In genomic region chr1:149916927-149917310, GRCh38 we compare ENCODE assay signal across 8 cellular contexts. TPM values are rescaled to one million over a fixed set of nuclear protein-coding genes. Genes with fewer than 3 reads are reported as not detected.
DNase-seq lines count a peak whose midpoint lies in the region; ATAC-seq, FAIRE-seq and TF ChIP-seq lines count a peak whose summit lies in the region.

No MANE protein-coding gene starts in this region.

- ATAC-seq in activated naive CD4-positive, alpha-beta T cell treated with anti-CD3 and anti-CD28 coated beads, Interleukin-2, amount 50 U/mL, for 72 hours = no peak
- no peak for ATAC-seq in memory B cell (ENCODE audit: low read depth)
- ATAC-seq in HG03439 (IDR thresholded peaks at IDR 0.05; ENCODE audit: unreplicated experiment) = no peak

- peaks cover 4% of the 10 kb centered on the region for H3K79me2 ChIP-seq in astrocyte (ENCODE audit: insufficient read depth, low read length)

- CTCF ChIA-PET in activated naive CD4-positive, alpha-beta T cell treated with anti-CD3 and anti-CD28 coated beads for 36 hours (lab: Charles Lee) = no interaction called here

- WGBS in tibial nerve, 2 donors = 13 to 15% methylated on average over 11 of the region's 11 CpGs

- H3K4me3 Mint-ChIP-seq in activated naive CD4-positive, alpha-beta T cell treated with anti-CD3 and anti-CD28 coated beads for 36 hours = peak overlapping the region; percentile 86
- H3K4me3 Mint-ChIP-seq in astrocyte (ENCODE audit: unreplicated experiment) = peak overlapping the region; percentile 86
- peak overlapping the region; percentile 59 for H3K4me3 Mint-ChIP-seq in memory B cell

- H3K4me1 Mint-ChIP-seq in activated naive CD4-positive, alpha-beta T cell treated with anti-CD3 and anti-CD28 coated beads for 36 hours (ENCODE audit: low read depth) = peaks cover 34% of the 10 kb centered on the region
- peaks cover 5% of the 10 kb centered on the region for H3K4me1 Mint-ChIP-seq in astrocyte (ENCODE audit: low read depth, unreplicated experiment)
- peaks cover 23% of the 10 kb centered on the region for H3K4me1 Mint-ChIP-seq in memory B cell

- H3K4me1 ChIP-seq in astrocyte (ENCODE audit: insufficient read depth, low read length) (peaks cover 8% of the 10 kb centered on the region), tibial nerve (peaks cover 0 to 9% (median 4%) of the 10 kb centered on the region in 4 donors)

- H3K9me3 Mint-ChIP-seq in activated naive CD4-positive, alpha-beta T cell treated with anti-CD3 and anti-CD28 coated beads for 36 hours = no peaks in the 10 kb centered on the region
- no peaks in the 10 kb centered on the region for H3K9me3 Mint-ChIP-seq in activated naive CD4-positive, alpha-beta T cell treated with anti-CD3 and anti-CD28 coated beads, Interleukin-2, amount 50 U/mL, for 72 hours
- H3K9me3 Mint-ChIP-seq in astrocyte (ENCODE audit: unreplicated experiment) = no peaks in the 10 kb centered on the region
- H3K9me3 Mint-ChIP-seq in memory B cell = no peaks in the 10 kb centered on the region

- H3K27ac Mint-ChIP-seq in activated naive CD4-positive, alpha-beta T cell treated with anti-CD3 and anti-CD28 coated beads for 36 hours = no peak overlapping the region
- H3K27ac Mint-ChIP-seq in activated naive CD4-positive, alpha-beta T cell treated with anti-CD3 and anti-CD28 coated beads, Interleukin-2, amount 50 U/mL, for 72 hours = peak overlapping the region in 1 of 2 donors; percentile 63
- no peak overlapping the region for H3K27ac Mint-ChIP-seq in astrocyte (ENCODE audit: unreplicated experiment)
- H3K27ac Mint-ChIP-seq in memory B cell = no peak overlapping the region

- intact Hi-C loops in activated naive CD4-positive, alpha-beta T cell treated with anti-CD3 and anti-CD28 coated beads for 36 hours (cut with micrococcal nuclease) = loop anchor here (1.0 kb wide), 1 partner anchor 10 kb away; the partner anchor contains the start of gene SF3B4

- H3K4me3 ChIP-seq in astrocyte (ENCODE audit: insufficient read depth, low read depth, low read length) = peak overlapping the region; percentile 72
- peak overlapping the region; percentile 21 to 50 (median 43) for H3K4me3 ChIP-seq in tibial nerve

- H3K4me2 ChIP-seq in astrocyte (ENCODE audit: low read length) = peak overlapping the region; percentile 95

- H3K9me3 ChIP-seq in astrocyte (ENCODE audit: insufficient read depth, low read depth, low read length) (no peaks in the 10 kb centered on the region), tibial nerve (no peaks in the 10 kb centered on the region)

- no peak for TF ChIP-seq EP300 in tibial nerve (IDR thresholded peaks at IDR 0.05)

- H4K20me1 ChIP-seq in astrocyte (ENCODE audit: insufficient read depth, low read length) = no peaks in the 10 kb centered on the region

- TF ChIP-seq POLR2A in tibial nerve (IDR thresholded peaks at IDR 0.05) = no peak

- no peak for DNase-seq in activated naive CD4-positive, alpha-beta T cell treated with anti-CD3 and anti-CD28 coated beads for 36 hours
- DNase-seq in activated naive CD4-positive, alpha-beta T cell treated with anti-CD3 and anti-CD28 coated beads, Interleukin-2, amount 50 U/mL, for 72 hours (ENCODE audit: low spot score in 2 of 2) = no peak
- DNase-seq in astrocyte (ENCODE audit: low read depth) = no peak
- DNase-seq in memory B cell (ENCODE audit: low spot score in 2 of 2) = no peak
- DNase-seq in tibial nerve (ENCODE audit: low spot score in 2 of 2) = no peak
- no peak for DNase-seq in iPS-NIHi11 (ENCODE audit: low spot score)
- DNase-seq in NCI-H1694 (lab: John Stamatoyannopoulos, UW) = no peak

- H3K36me3 ChIP-seq in astrocyte (ENCODE audit: insufficient read depth, low read length) (peaks cover 4% of the 10 kb centered on the region), tibial nerve (peaks cover 0 to 13% (median 0%) of the 10 kb centered on the region in 3 donors)

- TF ChIP-seq CTCF in astrocyte (IDR thresholded peaks at IDR 0.05; ENCODE audit: insufficient read depth, low read depth, low read length) (no peak), tibial nerve (IDR thresholded peaks at IDR 0.05) (no peak)

- H3K27me3 Mint-ChIP-seq in activated naive CD4-positive, alpha-beta T cell treated with anti-CD3 and anti-CD28 coated beads for 36 hours (ENCODE audit: low read depth) = no peaks in the 10 kb centered on the region
- peaks cover 2% of the 10 kb centered on the region for H3K27me3 Mint-ChIP-seq in astrocyte (ENCODE audit: low read depth, unreplicated experiment)
- H3K27me3 Mint-ChIP-seq in memory B cell = peaks cover 17% of the 10 kb centered on the region

- H3K27me3 ChIP-seq in astrocyte (ENCODE audit: insufficient read depth, low read length) = no peaks in the 10 kb centered on the region
- H3K27me3 ChIP-seq in tibial nerve = peaks cover 0 to 20% of the 10 kb centered on the region in 2 donors

- H3K27ac ChIP-seq in astrocyte (ENCODE audit: low read depth, low read length) = no peak overlapping the region
- H3K27ac ChIP-seq in tibial nerve = no peak overlapping the region

- H3K9ac ChIP-seq in astrocyte (ENCODE audit: low read length) = peak overlapping the region; percentile 85

- peaks cover 4% of the 10 kb centered on the region for H3K36me3 Mint-ChIP-seq in activated naive CD4-positive, alpha-beta T cell treated with anti-CD3 and anti-CD28 coated beads for 36 hours (ENCODE audit: low read depth)
- no peaks in the 10 kb centered on the region for H3K36me3 Mint-ChIP-seq in activated naive CD4-positive, alpha-beta T cell treated with anti-CD3 and anti-CD28 coated beads, Interleukin-2, amount 50 U/mL, for 72 hours
- peaks cover 9% of the 10 kb centered on the region for H3K36me3 Mint-ChIP-seq in astrocyte (ENCODE audit: low read depth, unreplicated experiment)
- H3K36me3 Mint-ChIP-seq in memory B cell = peaks cover 4% of the 10 kb centered on the region

- H2AFZ ChIP-seq in astrocyte (ENCODE audit: low read depth, low read length) = no peak overlapping the region

- FAIRE-seq in astrocyte (lab: Jason Lieb, UNC) = no peak

RNA-seq across cellular contexts. Expression of gene SV2A, which starts 0.7 kb away (rescaled TPM):
- total RNA-seq in activated naive CD4-positive, alpha-beta T cell treated with anti-CD3 and anti-CD28 coated beads for 36 hours = 1 to 10 TPM; 8.2 to 8.6 TPM
- 10 to 100 TPM; 10.9 to 14.6 TPM for total RNA-seq in activated naive CD4-positive, alpha-beta T cell treated with anti-CD3 and anti-CD28 coated beads, Interleukin-2, amount 50 U/mL, for 72 hours
- total RNA-seq in astrocyte (6.4 and 6.8 TPM in 2 replicates), tibial nerve (1 to 10 TPM in 2 of 4 donors, under 1 TPM in 2; 0.66 to 2.7 (median 1.8) TPM)

RNA-seq across cellular contexts. Expression of gene SF3B4, which starts 10.7 kb away (rescaled TPM):
- total RNA-seq in activated naive CD4-positive, alpha-beta T cell treated with anti-CD3 and anti-CD28 coated beads for 36 hours = 10 to 100 TPM; 47.3 to 48.5 TPM
- 10 to 100 TPM; 47.6 to 65.3 TPM for total RNA-seq in activated naive CD4-positive, alpha-beta T cell treated with anti-CD3 and anti-CD28 coated beads, Interleukin-2, amount 50 U/mL, for 72 hours
- 73.2 and 74.0 TPM in 2 replicates for total RNA-seq in astrocyte
- total RNA-seq in tibial nerve = 10 to 100 TPM in 2 of 4 donors, 1 to 10 TPM in 2; 6.3 to 14.3 (median 9.7) TPM

RNA-seq across cellular contexts. Expression of gene BOLA1, which starts 17.6 kb away (rescaled TPM):
- total RNA-seq in activated naive CD4-positive, alpha-beta T cell treated with anti-CD3 and anti-CD28 coated beads for 36 hours = 10 to 100 TPM; 24.7 to 28.7 TPM
- total RNA-seq in activated naive CD4-positive, alpha-beta T cell treated with anti-CD3 and anti-CD28 coated beads, Interleukin-2, amount 50 U/mL, for 72 hours = 10 to 100 TPM; 19.4 to 28.7 TPM
- total RNA-seq in astrocyte (6.1 and 7.0 TPM in 2 replicates), tibial nerve (10 to 100 TPM; 28.5 to 81.9 (median 57.8) TPM)

RNA-seq across cellular contexts. Expression of gene MTMR11, which starts 19.8 kb away (rescaled TPM):
- total RNA-seq in activated naive CD4-positive, alpha-beta T cell treated with anti-CD3 and anti-CD28 coated beads for 36 hours = under 1 TPM; 0.69 to 0.72 TPM
- 1 to 10 TPM; 2.3 to 4.5 TPM for total RNA-seq in activated naive CD4-positive, alpha-beta T cell treated with anti-CD3 and anti-CD28 coated beads, Interleukin-2, amount 50 U/mL, for 72 hours
- total RNA-seq in astrocyte (4.0 and 5.0 TPM in 2 replicates), tibial nerve (10 to 100 TPM; 10.3 to 21.4 (median 13.6) TPM)
